ENCODE assay signal across 17 cellular contexts in genomic region chr10:75240329-75240728, GRCh38. TPM values are rescaled to one million over a fixed set of nuclear protein-coding genes. Genes with fewer than 3 reads are reported as not detected.
A peak's percentile ranks its signal among the peaks of the same experiment; 100 is the strongest.
DNase-seq lines count a peak whose midpoint lies in the region; TF ChIP-seq lines count a peak whose summit lies in the region.
"Had no signal": no experiment of that assay in that cellular context is flagged by ENCODE, and none has a peak within 500 bp of the region (broad histone marks: within the 10 kb centered on the region; RNA-seq: fewer than 3 reads in every experiment).

No MANE protein-coding gene starts in this region.

- no peaks in the 10 kb centered on the region for H3K36me3 ChIP-seq in H7 (replicated peaks; ENCODE audit: control insufficient read depth, insufficient read depth, low read length)
- no peaks in the 10 kb centered on the region for H3K36me3 ChIP-seq in suprapubic skin
- H3K36me3 ChIP-seq in thyroid gland, result no peaks in the 10 kb centered on the region
- H3K36me3 ChIP-seq: BLaER1 had no signal

- H3K4me1 ChIP-seq in suprapubic skin, result peaks cover 14% of the 10 kb centered on the region
- H3K4me1 ChIP-seq in thyroid gland, result peaks cover under 1 to 1% of the 10 kb centered on the region in 2 donors

- H3K27me3 ChIP-seq in H7 (ENCODE audit: control insufficient read depth, insufficient read depth, low read length), result no peaks in the 10 kb centered on the region
- H3K27me3 ChIP-seq in suprapubic skin, result no peaks in the 10 kb centered on the region
- H3K27me3 ChIP-seq in thyroid gland, result no peaks in the 10 kb centered on the region
- H3K27me3 ChIP-seq: BLaER1 had no signal

- intact Hi-C loops in posterior vena cava (cut with DNase I) (no loop called here), thyroid gland (cut with DNase I) (no loop called here)

- DNase-seq in DMS 273 (lab: John Stamatoyannopoulos, UW; ENCODE audit: unreplicated experiment), result peak; percentile 79
- no peak for DNase-seq in DMS 273 treated with DMSO at 0.1 percent for 48 hours (lab: John Stamatoyannopoulos, UW)
- peak; percentile 28 for DNase-seq in H7
- DNase-seq in posterior vena cava (ENCODE audit: low spot score), result peak; percentile 75
- DNase-seq in suprapubic skin (ENCODE audit: low spot score in 2 of 2), result peak; percentile 44 to 66
- no peak for DNase-seq in NCI-H146 treated with DMSO at 0.1 percent for 48 hours (lab: John Stamatoyannopoulos, UW; ENCODE audit: unreplicated experiment)
- DNase-seq in thyroid gland, result no peak
- DNase-seq: CD4-positive, alpha-beta memory T cell; DMS53; DND-41; EL; GOT3; H9 had no signal

- no peak for TF ChIP-seq CTCF in suprapubic skin (IDR thresholded peaks at IDR 0.05)
- TF ChIP-seq CTCF in thyroid gland (IDR thresholded peaks at IDR 0.05), result no peak

- H3K9me3 ChIP-seq in suprapubic skin (no peaks in the 10 kb centered on the region), thyroid gland (no peaks in the 10 kb centered on the region)
- H3K9me3 ChIP-seq: A549, BLaER1 had no signal

- 92% methylated on average over 7 of the region's 8 CpGs for WGBS in suprapubic skin
- WGBS in thyroid gland, 2 donors, result 94 to 95% methylated on average over 8 of the region's 8 CpGs

- H3K4me3 ChIP-seq in H7 (ENCODE audit: insufficient read depth, low read depth, low read length) (no peak overlapping the region), suprapubic skin (no peak overlapping the region), thyroid gland (replicated peaks in 1 of 3) (no peak overlapping the region)
- H3K4me3 ChIP-seq: A549, BLaER1, GM12878 had no signal

- H3K27ac ChIP-seq in suprapubic skin (no peak overlapping the region), thyroid gland (no peak overlapping the region)
- H3K27ac ChIP-seq: 22Rv1, A549, BLaER1 had no signal

- no peak for TF ChIP-seq POLR2A in suprapubic skin (IDR thresholded peaks at IDR 0.05)
- TF ChIP-seq POLR2A in thyroid gland (IDR thresholded peaks at IDR 0.05), result no peak

- TF ChIP-seq EP300 in suprapubic skin (IDR thresholded peaks at IDR 0.05), result no peak

RNA-seq across cellular contexts. Expression of gene COMTD1, which starts 4.6 kb away (rescaled TPM):
- 21.3 and 36.6 TPM in 2 replicates for total RNA-seq in H7 (2014; rRNA removed; shearing (Covaris generic))
- total RNA-seq in posterior vena cava (10 to 100 TPM in 1 of 2 donors, 1 to 10 TPM in 1; 10.0 to 18.1 TPM), suprapubic skin (10 to 100 TPM; 32.4 to 69.8 (median 46.7) TPM), thyroid gland (10 to 100 TPM; 43.4 to 74.0 (median 68.7) TPM)

RNA-seq across cellular contexts. Expression of gene VDAC2, which starts 29.7 kb away (rescaled TPM):
- 213 and 218 TPM in 2 replicates for total RNA-seq in H7 (2014; rRNA removed; shearing (Covaris generic))
- 100 to 1,000 TPM; 115 to 146 TPM for total RNA-seq in posterior vena cava
- 100 to 1,000 TPM; 111 to 196 (median 146) TPM for total RNA-seq in suprapubic skin
- 100 to 1,000 TPM; 113 to 144 (median 122) TPM for total RNA-seq in thyroid gland

Comparison
In these comparisons a context has a peak if more than half of its experiments do, and no peak if none do; other contexts are left out.
1. DNase-seq: peak in DMS 273 (single experiment), H7 (single experiment), posterior vena cava (single experiment) and suprapubic skin (2 of 2); none in DMS 273 treated with DMSO at 0.1 percent for 48 hours (single experiment), NCI-H146 treated with DMSO at 0.1 percent for 48 hours (single experiment) and thyroid gland (0 of 2).